Comparison of ENCODE assay signal across 16 cellular contexts in genomic region chr17:33949100-33949499, GRCh38.
DNase-seq lines count a peak whose midpoint lies in the region; ATAC-seq, FAIRE-seq and TF ChIP-seq lines count a peak whose summit lies in the region.
"Had no signal": no experiment of that assay in that cellular context is flagged by ENCODE, and none has a peak within 500 bp of the region (broad histone marks: within the 10 kb centered on the region; RNA-seq: fewer than 3 reads in every experiment).

No MANE protein-coding gene starts in this region.

- no peaks in the 10 kb centered on the region for H3K9me3 ChIP-seq in A549
- no peaks in the 10 kb centered on the region for H3K9me3 ChIP-seq in OCI-LY1 (ENCODE audit: low read length)
- H3K9me3 ChIP-seq in hepatocyte (ENCODE audit: low read depth) = no peaks in the 10 kb centered on the region
- H3K9me3 ChIP-seq: BLaER1 treated with 17β-estradiol and CSF1 and Interleukin-3, amounts not matched to agents 10 nM and 100 nM; neutrophil had no signal

- H4K20me1 ChIP-seq in OCI-LY1 (ENCODE audit: insufficient read depth, low read length) (no peaks in the 10 kb centered on the region), hepatocyte (ENCODE audit: insufficient read depth, poor library complexity, severe bottlenecking) (no peaks in the 10 kb centered on the region)
- H4K20me1 ChIP-seq: BLaER1 treated with 17β-estradiol and CSF1 and Interleukin-3, amounts not matched to agents 10 nM and 100 nM had no signal

- H3K9ac ChIP-seq in OCI-LY1 (ENCODE audit: low read length) = no peak overlapping the region
- H3K9ac ChIP-seq: BLaER1 treated with 17β-estradiol and CSF1 and Interleukin-3, amounts not matched to agents 10 nM and 100 nM had no signal

- H3K27me3 ChIP-seq in OCI-LY1 (ENCODE audit: insufficient read depth, low read length) = no peaks in the 10 kb centered on the region
- no peaks in the 10 kb centered on the region for H3K27me3 ChIP-seq in hepatocyte
- H3K27me3 ChIP-seq: BLaER1 treated with 17β-estradiol and CSF1 and Interleukin-3, amounts not matched to agents 10 nM and 100 nM had no signal

- no peaks in the 10 kb centered on the region for H3K36me3 ChIP-seq in OCI-LY1 (ENCODE audit: insufficient read depth, low read length)
- H3K36me3 ChIP-seq in hepatocyte (replicated peaks; ENCODE audit: insufficient read depth, low read depth) = no peaks in the 10 kb centered on the region
- H3K36me3 ChIP-seq: BLaER1 treated with 17β-estradiol and CSF1 and Interleukin-3, amounts not matched to agents 10 nM and 100 nM; neutrophil had no signal

- peak; percentile 49 to 88; a peak in 3 of 6 replicates for ATAC-seq in A549
- ATAC-seq in HG02759 (IDR thresholded peaks at IDR 0.05; ENCODE audit: unreplicated experiment) = no peak
- ATAC-seq: activated T-cell treated with anti-CD3 and anti-CD28 coated beads, Interleukin-2, amount 50 U/mL, for 4 hours had no signal

- whole genome bisulfite sequencing in A549 (ENCODE audit: missing lambda C conversion rate) = 8% methylated on average over 4 of the region's 4 CpGs
- 41% methylated on average over 4 of the region's 4 CpGs for WGBS in hepatocyte (ENCODE audit: low lambda C conversion rate, missing lambda C conversion rate)

- no peaks in the 10 kb centered on the region for H3F3A ChIP-seq in OCI-LY1 (ENCODE audit: insufficient read depth, low read length)

- no peak overlapping the region for H3K27ac ChIP-seq in A549
- H3K27ac ChIP-seq in OCI-LY1 (ENCODE audit: low read depth, low read length, poor library complexity, severe bottlenecking) = no peak overlapping the region
- no peak overlapping the region for H3K27ac ChIP-seq in hepatocyte
- H3K27ac ChIP-seq in coronary artery = no peak overlapping the region
- H3K27ac ChIP-seq: BLaER1 treated with 17β-estradiol and CSF1 and Interleukin-3, amounts not matched to agents 10 nM and 100 nM; epithelial cell of prostate; neutrophil; RWPE1 had no signal

- FAIRE-seq in A549 (lab: Jason Lieb, UNC) = no peak
- FAIRE-seq: GM12892 had no signal

- CTCF ChIA-PET in A549 (lab: Yijun Ruan, JAX) = interaction anchor here (0.6 to 1.0 kb wide), 2 partner anchors 10 to 14 kb away, joined by 4 read pairs; no protein-coding TSS in a partner anchor

- TF ChIP-seq CTCF in A549 (IDR thresholded peaks at IDR 0.05) (peak; percentile 30), GM12865 (IDR thresholded peaks at IDR 0.05; ENCODE audit: insufficient read depth, low read depth, low read length, missing control alignments) (peak; percentile 19), OCI-LY1 (IDR thresholded peaks at IDR 0.05; ENCODE audit: low read length) (peak; percentile 36; the same call in 1 of the 2 replicates), hepatocyte (IDR thresholded peaks at IDR 0.05; ENCODE audit: poor library complexity) (peak; percentile 36), coronary artery (IDR thresholded peaks at IDR 0.05) (no peak)

- H3K4me1 ChIP-seq in A549 (no peaks in the 10 kb centered on the region), OCI-LY1 (ENCODE audit: insufficient read depth, low read length, severe bottlenecking) (no peaks in the 10 kb centered on the region), hepatocyte (ENCODE audit: insufficient read depth) (no peaks in the 10 kb centered on the region)

- no peak for TF ChIP-seq POLR2A in A549 (IDR thresholded peaks at IDR 0.05; ENCODE audit: low read length)

- H3K4me3 ChIP-seq in A549 = no peak overlapping the region
- no peak overlapping the region for H3K4me3 ChIP-seq in GM12865 (ENCODE audit: low read depth, low read length)
- H3K4me3 ChIP-seq in OCI-LY1 (ENCODE audit: low read depth, low read length, poor library complexity, severe bottlenecking) = no peak overlapping the region
- H3K4me3 ChIP-seq in hepatocyte = no peak overlapping the region
- no peak overlapping the region for H3K4me3 ChIP-seq in coronary artery
- H3K4me3 ChIP-seq: BLaER1 treated with 17β-estradiol and CSF1 and Interleukin-3, amounts not matched to agents 10 nM and 100 nM had no signal

- TF ChIP-seq RAD21 in A549 (conservative IDR thresholded peaks at IDR 0.05 in 1 of 2, IDR thresholded peaks at IDR 0.05 in 1 of 2) = peak in 1 of 2 experiments; percentile 53; a peak in 2 of 5 replicates

- H3K79me2 ChIP-seq in OCI-LY1 (ENCODE audit: insufficient read depth, low read length) (no peaks in the 10 kb centered on the region), hepatocyte (no peaks in the 10 kb centered on the region)

- H3K9me2 ChIP-seq in OCI-LY1 (ENCODE audit: low read depth, low read length) = no peaks in the 10 kb centered on the region
- no peaks in the 10 kb centered on the region for H3K9me2 ChIP-seq in hepatocyte (replicated peaks; ENCODE audit: insufficient read depth)

- H2AFZ ChIP-seq in OCI-LY1 (ENCODE audit: low read length) (no peak overlapping the region), hepatocyte (no peak overlapping the region)

- peak in 1 of 2 experiments; percentile 42 for DNase-seq in A549 (ENCODE audit: low read depth in 1 of 2, low spot score in 1 of 2)
- DNase-seq in GM12865 (ENCODE audit: low read depth) = no peak
- peak; percentile 28 for DNase-seq in hepatocyte (ENCODE audit: low spot score)
- no peak for DNase-seq in NCI-H2029 (lab: John Stamatoyannopoulos, UW)
- no peak for DNase-seq in coronary artery (ENCODE audit: low spot score)
- DNase-seq in hippocampal formation (lab: John Stamatoyannopoulos, UW) = no peak
- DNase-seq: activated T-cell treated with anti-CD3 and anti-CD28 coated beads, Interleukin-2, amount 50 U/mL, for 4 hours; NCI-H146; stimulated activated CD4-positive, alpha-beta T cell treated with anti-CD3 and anti-CD28 coated beads, Interleukin-4, amount 100 ng/mL, for 1 hour had no signal

- TF ChIP-seq EP300 in A549 (IDR thresholded peaks at IDR 0.05) = no peak

- H3K4me2 ChIP-seq in A549 (no peak overlapping the region), OCI-LY1 (ENCODE audit: low read length) (no peak overlapping the region), hepatocyte (no peak overlapping the region)
- H3K4me2 ChIP-seq: BLaER1 treated with 17β-estradiol and CSF1 and Interleukin-3, amounts not matched to agents 10 nM and 100 nM had no signal

- POLR2A ChIA-PET in A549 (lab: Yijun Ruan, JAX) = no interaction called here

TF ChIP-seq in A549, 52 proteins besides CTCF, POLR2A, EP300 and RAD21:
- no peak for TF ChIP-seq CHD4 (IDR thresholded peaks at IDR 0.05; ENCODE audit: borderline replicate concordance)
- TF ChIP-seq SMC3 (IDR thresholded peaks at IDR 0.05) = 0 out of 3 replicates have a peak, but pooled peaks have one; percentile 6
TF ChIP-seq in A549: peak in this region for 1.
